8 cellular contexts compared by ENCODE assay signal in genomic region chr12:66130267-66131066, GRCh38. TPM values are rescaled to one million over a fixed set of nuclear protein-coding genes. Genes with fewer than 3 reads are reported as not detected.
A peak's percentile ranks its signal among the peaks of the same experiment; 100 is the strongest.
DNase-seq lines count a peak whose midpoint lies in the region; ATAC-seq and TF ChIP-seq lines count a peak whose summit lies in the region.

Gene LLPH, minus strand, starts transcription at chr12:66130750. Its CDS starts 1,644 bp downstream, at chr12:66129106.

- DNase-seq in COLO829 (ENCODE audit: low spot score) (peak; percentile 87), HT-29 (ENCODE audit: low spot score) (peak; percentile 91), NT2/D1 (ENCODE audit: low read depth, low spot score) (peak; percentile 92), endothelial cell (ENCODE audit: low spot score) (peak; percentile 80), mesothelial cell of epicardium (ENCODE audit: low spot score in 2 of 2, unreplicated experiment in 2 of 2) (peak; percentile 57 to 75)
- DNase-seq in activated CD8-positive, alpha-beta memory T cell treated with anti-CD3 and anti-CD28 coated beads, Interleukin-2, amount 50 U/mL, for 1 hour (ENCODE audit: extremely low read depth) = peak; percentile 62
- peak; percentile 75 to 85 for DNase-seq in stimulated activated CD8-positive, alpha-beta memory T cell treated with anti-CD3 and anti-CD28 coated beads, Interleukin-15, amount 100 ng/mL, for 4 hours (ENCODE audit: low read depth in 2 of 2)

- H3K36me3 Mint-ChIP-seq in endothelial cell (ENCODE audit: low read depth, unreplicated experiment) (peaks cover 10% of the 10 kb centered on the region), mesothelial cell of epicardium (peaks cover 22% of the 10 kb centered on the region)

- no peaks in the 10 kb centered on the region for H3K27me3 ChIP-seq in NT2/D1 (ENCODE audit: insufficient read depth, insufficient read length)

- H3K4me3 ChIP-seq in NT2/D1 (ENCODE audit: insufficient read length, low read depth) = peak within 1 kb of the TSS; percentile 93

- ATAC-seq in GM19468 (IDR thresholded peaks at IDR 0.05; ENCODE audit: extremely low read depth, unreplicated experiment) = peak; percentile 97

- TF ChIP-seq CTCF in endothelial cell (IDR thresholded peaks at IDR 0.05; ENCODE audit: unreplicated experiment) (no peak), mesothelial cell of epicardium (IDR thresholded peaks at IDR 0.05; ENCODE audit: unreplicated experiment) (no peak)

- H3K9ac ChIP-seq in NT2/D1 (ENCODE audit: insufficient read length, low read depth) = peak within 1 kb of the TSS; percentile 92

- H3K27me3 Mint-ChIP-seq in endothelial cell (ENCODE audit: unreplicated experiment) (peaks cover 4% of the 10 kb centered on the region), mesothelial cell of epicardium (ENCODE audit: low read depth) (no peaks in the 10 kb centered on the region)

- H3K4me1 ChIP-seq in NT2/D1 (ENCODE audit: insufficient read depth, insufficient read length) = no peaks in the 10 kb centered on the region

- H3K36me3 ChIP-seq in NT2/D1 (ENCODE audit: insufficient read depth, insufficient read length, low read length) = peaks cover 31% of the 10 kb centered on the region

- H3K27ac Mint-ChIP-seq in endothelial cell (ENCODE audit: unreplicated experiment) (peak within 1 kb of the TSS; percentile 90), mesothelial cell of epicardium (peak within 1 kb of the TSS; percentile 82)

- peaks cover 30% of the 10 kb centered on the region for H3K4me1 Mint-ChIP-seq in endothelial cell (ENCODE audit: unreplicated experiment)
- peaks cover 39% of the 10 kb centered on the region for H3K4me1 Mint-ChIP-seq in mesothelial cell of epicardium

- peak within 1 kb of the TSS; percentile 98 for H3K4me3 Mint-ChIP-seq in endothelial cell (ENCODE audit: unreplicated experiment)
- peak within 1 kb of the TSS; percentile 90 for H3K4me3 Mint-ChIP-seq in mesothelial cell of epicardium

- H3K9me3 ChIP-seq in NT2/D1 (ENCODE audit: insufficient read depth, low read length) = no peaks in the 10 kb centered on the region

- H3K9me3 Mint-ChIP-seq in endothelial cell (ENCODE audit: unreplicated experiment) (no peaks in the 10 kb centered on the region), mesothelial cell of epicardium (peaks cover 3% of the 10 kb centered on the region)

RNA-seq across cellular contexts. Expression of gene LLPH, which starts in this region (rescaled TPM):
- total RNA-seq in HT-29 (2014; rRNA removed; shearing (Covaris generic)) = 5.5 and 8.5 TPM in 2 replicates
- total RNA-seq in endothelial cell (ENCODE audit: unreplicated experiment) (20.9 TPM), mesothelial cell of epicardium (21.0 to 22.8 TPM (median 22.8 TPM) in 3 replicates)

Comparison
In these comparisons a context has a peak if more than half of its experiments do, and no peak if none do; other contexts are left out.
1. Peak in every context shown above with its lines: DNase-seq, ATAC-seq and H3K4me3 ChIP-seq.